Comparison of ENCODE assay signal across 17 cellular contexts in the genomic region with DNA sequence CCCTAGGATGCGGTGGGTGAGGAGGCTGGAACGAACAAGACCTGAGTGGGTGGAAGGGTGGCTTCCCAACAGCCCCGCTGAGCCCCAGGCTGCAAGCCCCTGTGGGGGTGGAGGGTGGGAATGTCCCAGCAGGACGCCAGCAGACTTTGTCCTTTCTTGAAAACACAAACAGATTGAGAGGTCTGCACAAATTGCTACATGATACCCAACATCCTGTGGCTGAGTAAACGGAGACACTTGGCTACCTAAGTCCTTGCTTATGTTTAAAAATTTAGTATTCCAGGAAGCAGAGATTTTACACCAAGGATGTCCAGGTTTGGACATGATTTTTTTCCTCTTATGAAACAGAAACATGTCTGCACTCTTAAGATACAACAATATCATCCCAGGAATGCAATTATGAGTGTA. TPM values are rescaled to one million over a fixed set of nuclear protein-coding genes. Genes with fewer than 3 reads are reported as not detected.
DNase-seq lines count a peak whose midpoint lies in the region; ATAC-seq, FAIRE-seq and TF ChIP-seq lines count a peak whose summit lies in the region.
"Had no signal": no experiment of that assay in that cellular context is flagged by ENCODE, and none has a peak within 500 bp of the region (broad histone marks: within the 10 kb centered on the region; RNA-seq: fewer than 3 reads in every experiment).

No MANE protein-coding gene starts in this region.

- peaks cover 23% of the 10 kb centered on the region for H3K4me1 Mint-ChIP-seq in astrocyte (ENCODE audit: low read depth, unreplicated experiment)
- H3K4me1 Mint-ChIP-seq in naive thymus-derived CD8-positive, alpha-beta T cell = no peaks in the 10 kb centered on the region

- no peak overlapping the region for H2AFZ ChIP-seq in astrocyte (ENCODE audit: low read depth, low read length)

- H3K4me1 ChIP-seq in astrocyte (ENCODE audit: insufficient read depth, low read length) (peaks cover 13% of the 10 kb centered on the region), stomach (peaks cover 16 to 61% (median 36%) of the 10 kb centered on the region in 4 donors)

- H3K79me2 ChIP-seq in astrocyte (ENCODE audit: insufficient read depth, low read length) = no peaks in the 10 kb centered on the region

- DNase-seq in NCI-H146 (lab: John Stamatoyannopoulos, UW) (peak; percentile 11), NCI-H146 treated with DMSO at 0.1 percent for 48 hours (lab: John Stamatoyannopoulos, UW; ENCODE audit: unreplicated experiment) (no peak), astrocyte (ENCODE audit: low read depth) (peak; percentile 22), islet precursor cell (peak; percentile 74), stomach (no peak), head of caudate nucleus (no peak), G401 (ENCODE audit: low spot score) (no peak)
- DNase-seq in naive thymus-derived CD8-positive, alpha-beta T cell = no peak
- DNase-seq: activated CD4-positive, alpha-beta T cell treated with anti-CD3 and anti-CD28 coated beads for 4 hours; hypothalamus; mucosa of descending colon; NCI-H1930; OCI-M1 had no signal

- in situ Hi-C loops in G401 (cut with HindIII; ENCODE audit: low sequenced_read_pairs) = no loop called here

- H3K9ac ChIP-seq in astrocyte (ENCODE audit: low read length) = no peak overlapping the region

- no peak for TF ChIP-seq POLR2A in stomach (IDR thresholded peaks at IDR 0.05)

- H3K27me3 ChIP-seq in astrocyte (ENCODE audit: insufficient read depth, low read length) (no peaks in the 10 kb centered on the region), stomach (no peaks in the 10 kb centered on the region)

- no peaks in the 10 kb centered on the region for H3K36me3 ChIP-seq in astrocyte (ENCODE audit: insufficient read depth, low read length)
- no peaks in the 10 kb centered on the region for H3K36me3 ChIP-seq in stomach
- H3K36me3 ChIP-seq: thoracic aorta had no signal

- intact Hi-C loops in stomach (cut with DNase I; ENCODE audit: low total_unique reads) (no loop called here), head of caudate nucleus (cut with DNase I) (no loop called here)

- H3K4me2 ChIP-seq in astrocyte (ENCODE audit: low read length) = peak overlapping the region; percentile 48

- peak; percentile 23 for FAIRE-seq in astrocyte (lab: Jason Lieb, UNC)
- FAIRE-seq: endometrium had no signal

- no peak overlapping the region for H3K4me3 Mint-ChIP-seq in astrocyte (ENCODE audit: unreplicated experiment)
- H3K4me3 Mint-ChIP-seq in naive thymus-derived CD8-positive, alpha-beta T cell = no peak overlapping the region
- H3K4me3 Mint-ChIP-seq: T-helper 1 cell treated with Interleukin-12 subunit alpha and Interleukin-12 subunit beta and Interleukin-4 antibody, amounts not matched to agents 30 μg/mL and 1 μg/mL, for 36 hours had no signal

- H3K4me3 ChIP-seq in astrocyte (ENCODE audit: insufficient read depth, low read depth, low read length) (no peak overlapping the region), stomach (no peak overlapping the region)
- H3K4me3 ChIP-seq: mucosa of descending colon, thoracic aorta had no signal

- TF ChIP-seq CTCF in astrocyte (IDR thresholded peaks at IDR 0.05; ENCODE audit: insufficient read depth, low read depth, low read length) (no peak), stomach (IDR thresholded peaks at IDR 0.05) (no peak)

- H3K27ac ChIP-seq in astrocyte (ENCODE audit: low read depth, low read length) = no peak overlapping the region
- H3K27ac ChIP-seq in stomach = peak overlapping the region in 4 of 5 donors; percentile 14 to 87 (median 76)
- H3K27ac ChIP-seq: 22Rv1, thoracic aorta had no signal

- POLR2A ChIA-PET in naive thymus-derived CD8-positive, alpha-beta T cell (lab: Charles Lee) = no interaction called here

- no peaks in the 10 kb centered on the region for H3K9me3 ChIP-seq in astrocyte (ENCODE audit: insufficient read depth, low read depth, low read length)
- H3K9me3 ChIP-seq in stomach = no peaks in the 10 kb centered on the region
- H3K9me3 ChIP-seq: mucosa of descending colon, thoracic aorta had no signal

- ATAC-seq in naive thymus-derived CD8-positive, alpha-beta T cell = no peak
- ATAC-seq: mucosa of descending colon had no signal

- no peaks in the 10 kb centered on the region for H4K20me1 ChIP-seq in astrocyte (ENCODE audit: insufficient read depth, low read length)

- no peak for TF ChIP-seq EP300 in stomach (IDR thresholded peaks at IDR 0.05)

- H3K36me3 Mint-ChIP-seq in astrocyte (ENCODE audit: low read depth, unreplicated experiment) = no peaks in the 10 kb centered on the region
- no peaks in the 10 kb centered on the region for H3K36me3 Mint-ChIP-seq in naive thymus-derived CD8-positive, alpha-beta T cell

- no peaks in the 10 kb centered on the region for H3K9me3 Mint-ChIP-seq in astrocyte (ENCODE audit: unreplicated experiment)
- no peaks in the 10 kb centered on the region for H3K9me3 Mint-ChIP-seq in naive thymus-derived CD8-positive, alpha-beta T cell
- H3K9me3 Mint-ChIP-seq: T-helper 1 cell treated with Interleukin-12 subunit alpha and Interleukin-12 subunit beta and Interleukin-4 antibody, amounts not matched to agents 30 μg/mL and 1 μg/mL, for 36 hours had no signal

- WGBS in stomach, 5 donors = 39 to 54% (median 49%) methylated on average over 5 of the region's 5 CpGs

- no peak overlapping the region for H3K27ac Mint-ChIP-seq in astrocyte (ENCODE audit: unreplicated experiment)
- H3K27ac Mint-ChIP-seq in naive thymus-derived CD8-positive, alpha-beta T cell = no peak overlapping the region
- H3K27ac Mint-ChIP-seq: T-helper 1 cell treated with Interleukin-12 subunit alpha and Interleukin-12 subunit beta and Interleukin-4 antibody, amounts not matched to agents 30 μg/mL and 1 μg/mL, for 36 hours had no signal

- no peaks in the 10 kb centered on the region for H3K27me3 Mint-ChIP-seq in astrocyte (ENCODE audit: low read depth, unreplicated experiment)
- peaks cover 4 to 22% (median 9%) of the 10 kb centered on the region in 5 donors for H3K27me3 Mint-ChIP-seq in naive thymus-derived CD8-positive, alpha-beta T cell

RNA-seq across cellular contexts. Expression of a gene that starts 11.8 kb away (rescaled TPM):
- 36.1 and 55.7 TPM in 2 replicates for total RNA-seq in astrocyte
- total RNA-seq in stomach = 100 to 1,000 TPM in 3 of 5 donors, 10 to 100 TPM in 2; 36.6 to 206 (median 108) TPM
- polyA plus RNA-seq in stomach = 10 to 100 TPM; 40.7 to 67.2 (median 43.8) TPM
- total RNA-seq in G401 (2014; rRNA removed; shearing (Covaris generic)) = 0.54 and 0.92 TPM in 2 replicates
- not detected for total RNA-seq in naive thymus-derived CD8-positive, alpha-beta T cell
- polyA plus RNA-seq in naive thymus-derived CD8-positive, alpha-beta T cell = not detected

Comparison
In these comparisons a context has a peak if more than half of its experiments do, and no peak if none do; other contexts are left out.
1. DNase-seq: peak in NCI-H146 (single experiment), astrocyte (single experiment) and islet precursor cell (single experiment); none in NCI-H146 treated with DMSO at 0.1 percent for 48 hours (single experiment), stomach (single experiment), head of caudate nucleus (0 of 42), G401 (single experiment) and naive thymus-derived CD8-positive, alpha-beta T cell (0 of 10).
2. RNA of a gene that starts 11.8 kb away (total RNA-seq): 36.6 to 206 TPM in stomach and 36.1 to 55.7 TPM in astrocyte; 0.54 to 0.92 TPM in G401 and not detected in naive thymus-derived CD8-positive, alpha-beta T cell; every median in the first group is over 10 times any median in the second.